Comparison of ENCODE assay signal across 1 cellular context in genomic region chr1:86195281-86195680, GRCh38.
A peak's percentile ranks its signal among the peaks of the same experiment; 100 is the strongest.
TF ChIP-seq lines count a peak whose summit lies in the region.

No MANE protein-coding gene starts in this region.

TF ChIP-seq in H1, 55 proteins besides CTCF, POLR2A, EP300 and RAD21:
- TF ChIP-seq NANOG (IDR thresholded peaks at IDR 0.05; ENCODE audit: insufficient read depth, low read depth, low read length, poor library complexity, severe bottlenecking) (peak; percentile 55), CBX8 (IDR thresholded peaks at IDR 0.05; ENCODE audit: borderline replicate concordance, low read depth, low read length) (no peak)
